ENCODE assay signal across 8 cellular contexts in genomic region chr6:1527098-1527497, GRCh38.
DNase-seq lines count a peak whose midpoint lies in the region; ATAC-seq, FAIRE-seq and TF ChIP-seq lines count a peak whose summit lies in the region.

No MANE protein-coding gene starts in this region.

- no peak for TF ChIP-seq EP300 in sigmoid colon (IDR thresholded peaks at IDR 0.05)

- ATAC-seq in right lobe of liver: peak in 3 of 4 donors; percentile 27 to 64 (median 49)
- ATAC-seq in HG03135 (IDR thresholded peaks at IDR 0.05; ENCODE audit: unreplicated experiment): no peak

- peak; percentile 38 for DNase-seq in GM12891 (ENCODE audit: insufficient read length, low spot score)
- peak; percentile 85 for DNase-seq in NCI-H2029 (lab: John Stamatoyannopoulos, UW)
- peak in 1 of 2 donors; percentile 80 for DNase-seq in breast epithelium (ENCODE audit: low spot score in 2 of 2)
- no peak for DNase-seq in right lobe of liver
- peak; percentile 30 for DNase-seq in stromal cell of bone marrow (ENCODE audit: low read depth)
- no peak for DNase-seq in sigmoid colon
- no peak for DNase-seq in WERI-Rb-1

- H3K4me3 ChIP-seq in breast epithelium: peak overlapping the region in 1 of 3 donors; percentile 44
- no peak overlapping the region for H3K4me3 ChIP-seq in right lobe of liver
- H3K4me3 ChIP-seq in sigmoid colon: no peak overlapping the region
- no peak overlapping the region for H3K4me3 ChIP-seq in WERI-Rb-1 (ENCODE audit: low read depth, low read length)

- FAIRE-seq in GM12891 (lab: Jason Lieb, UNC): peak; percentile 45

- H3K27me3 ChIP-seq in breast epithelium: no peaks in the 10 kb centered on the region
- no peaks in the 10 kb centered on the region for H3K27me3 ChIP-seq in right lobe of liver
- peaks cover 4 to 26% (median 12%) of the 10 kb centered on the region in 3 donors for H3K27me3 ChIP-seq in sigmoid colon
- no peaks in the 10 kb centered on the region for H3K27me3 ChIP-seq in WERI-Rb-1 (ENCODE audit: insufficient read depth, low read depth, severe bottlenecking)

- 14% methylated on average over 9 of the region's 10 CpGs for WGBS in right lobe of liver (ENCODE audit: insufficient coverage, low coverage, low lambda C conversion rate, missing lambda C conversion rate)
- WGBS in sigmoid colon, 2 donors: 5 to 16% methylated on average over 10 of the region's 10 CpGs

- H3K9me3 ChIP-seq in breast epithelium (no peaks in the 10 kb centered on the region), right lobe of liver (no peaks in the 10 kb centered on the region), sigmoid colon (no peaks in the 10 kb centered on the region), WERI-Rb-1 (ENCODE audit: severe bottlenecking) (no peaks in the 10 kb centered on the region)

- H3K36me3 ChIP-seq in breast epithelium: no peaks in the 10 kb centered on the region
- no peaks in the 10 kb centered on the region for H3K36me3 ChIP-seq in right lobe of liver
- no peaks in the 10 kb centered on the region for H3K36me3 ChIP-seq in sigmoid colon
- H3K36me3 ChIP-seq in WERI-Rb-1: no peaks in the 10 kb centered on the region

- peak overlapping the region; percentile 82 to 85 for H3K27ac ChIP-seq in breast epithelium
- H3K27ac ChIP-seq in right lobe of liver: no peak overlapping the region
- no peak overlapping the region for H3K27ac ChIP-seq in sigmoid colon
- no peak overlapping the region for H3K27ac ChIP-seq in WERI-Rb-1

- intact Hi-C loops in breast epithelium (cut with DNase I; ENCODE audit: low total_unique reads) (no loop called here), right lobe of liver (cut with DNase I) (no loop called here), sigmoid colon (cut with DNase I) (no loop called here)

- TF ChIP-seq POLR2A in GM12891 (IDR thresholded peaks at IDR 0.05; ENCODE audit: low read depth, low read length) (no peak), breast epithelium (IDR thresholded peaks at IDR 0.05) (no peak), right lobe of liver (IDR thresholded peaks at IDR 0.05) (no peak), sigmoid colon (IDR thresholded peaks at IDR 0.05) (no peak)

- peaks cover 2 to 10% of the 10 kb centered on the region in 2 donors for H3K4me1 ChIP-seq in breast epithelium
- no peaks in the 10 kb centered on the region for H3K4me1 ChIP-seq in right lobe of liver
- H3K4me1 ChIP-seq in sigmoid colon: peaks cover 0 to 28% (median 21%) of the 10 kb centered on the region in 4 donors

- TF ChIP-seq CTCF in breast epithelium (IDR thresholded peaks at IDR 0.05): no peak
- no peak for TF ChIP-seq CTCF in right lobe of liver (IDR thresholded peaks at IDR 0.05)
- no peak for TF ChIP-seq CTCF in sigmoid colon (IDR thresholded peaks at IDR 0.05)
- no peak for TF ChIP-seq CTCF in WERI-Rb-1 (IDR thresholded peaks at IDR 0.05; ENCODE audit: low read depth, low read length)

TF ChIP-seq in GM12891, 5 proteins besides CTCF, POLR2A, EP300 and RAD21:
- TF ChIP-seq POLR2AphosphoS5 (IDR thresholded peaks at IDR 0.05; ENCODE audit: low read depth, low read length) (no peak), TAF1 (IDR thresholded peaks at IDR 0.05; ENCODE audit: low read depth, low read length) (no peak), POU2F2 (IDR thresholded peaks at IDR 0.05; ENCODE audit: low read depth, low read length) (no peak)

Comparison
In these comparisons a context has a peak if more than half of its experiments do, and no peak if none do; other contexts are left out.
1. DNase-seq: peak in GM12891 (single experiment), NCI-H2029 (single experiment) and stromal cell of bone marrow (single experiment); none in right lobe of liver (0 of 3), sigmoid colon (single experiment) and WERI-Rb-1 (single experiment).
2. H3K27ac ChIP-seq: peak in breast epithelium (2 of 2); none in right lobe of liver (0 of 3), sigmoid colon (0 of 4) and WERI-Rb-1 (single experiment).